In genomic region chr1:235955777-235956176, GRCh38 we compare ENCODE assay signal across 19 cellular contexts.
"Had no signal": no experiment of that assay in that cellular context is flagged by ENCODE, and none has a peak within 500 bp of the region (broad histone marks: within the 10 kb centered on the region; RNA-seq: fewer than 3 reads in every experiment).

No MANE protein-coding gene starts in this region.

- DNase-seq: activated naive CD4-positive, alpha-beta T cell treated with anti-CD3 and anti-CD28 coated beads, Interleukin-2, amount 50 U/mL, for 16 hours; activated T-cell treated with anti-CD3 and anti-CD28 coated beads for 4 hours; anterior cingulate cortex; brain microvascular endothelial cell; nucleus accumbens; posterior cingulate gyrus; retina; stimulated activated CD4-positive, alpha-beta T cell treated with anti-CD3 and anti-CD28 coated beads, Interleukin-2, amount 100 ng/mL, for 48 hours; stimulated activated naive B cell treated with anti-CD40 and anti-IgM and Interleukin-4, amounts not matched to agents 10 μg/mL and 1 μg/mL and 100 μg/mL, for 72 hours; SW 1271; thyroid gland had no signal

- H3K9me3 ChIP-seq: gastroesophageal sphincter, thyroid gland had no signal

- H3K9me3 Mint-ChIP-seq: activated T-helper 2 cell treated with anti-CD3 and anti-CD28 coated beads, Interferon-gamma antibody, Interleukin-2, Interleukin-4, amounts not matched to agents 10 μg/mL and 5 μg/mL and 100 μg/mL, durations not matched to agents 14 hours and 24 hours and 36 hours; central memory CD8-positive, alpha-beta T cell; dendritic cell treated with granulocyte-macrophage colony-stimulating factor and Interleukin-4, amounts not matched to agents 40 ng/mL and 50 ng/mL, for 4 days; natural killer cell treated with Interleukin-12 subunit alpha and Interleukin-12 subunit beta and Interleukin-15 and Interleukin-18, amount 100 ng/mL, for 72 hours; stimulated activated naive B cell treated with anti-CD40 and anti-IgM and Interleukin-4, amounts not matched to agents 10 μg/mL and 1 μg/mL and 100 μg/mL, for 72 hours; T-helper 2 cell treated with Interferon-gamma antibody and Interleukin-4, amounts not matched to agents 5 μg/mL and 100 μg/mL, for 36 hours had no signal

- H3K27me3 ChIP-seq: brain microvascular endothelial cell, gastroesophageal sphincter, thyroid gland had no signal

- H3K36me3 Mint-ChIP-seq: natural killer cell treated with Interleukin-12 subunit alpha and Interleukin-12 subunit beta and Interleukin-15 and Interleukin-18, amount 100 ng/mL, for 72 hours; stimulated activated naive B cell treated with anti-CD40 and anti-IgM and Interleukin-4, amounts not matched to agents 10 μg/mL and 1 μg/mL and 100 μg/mL, for 72 hours had no signal

- H3K4me3 ChIP-seq: gastroesophageal sphincter, thyroid gland had no signal

- ATAC-seq: activated CD4-positive, CD25-positive, alpha-beta regulatory T cell treated with anti-CD3 and anti-CD28 coated beads, Interleukin-2, amount 50 U/mL, for 24 hours; natural killer cell treated with Interleukin-12 subunit alpha and Interleukin-12 subunit beta and Interleukin-15 and Interleukin-18, amount 100 ng/mL, for 72 hours had no signal

- H3K4me1 ChIP-seq: gastroesophageal sphincter, thyroid gland had no signal

- H3K27me3 Mint-ChIP-seq: central memory CD8-positive, alpha-beta T cell; dendritic cell treated with granulocyte-macrophage colony-stimulating factor and Interleukin-4, amounts not matched to agents 40 ng/mL and 50 ng/mL, for 4 days; natural killer cell treated with Interleukin-12 subunit alpha and Interleukin-12 subunit beta and Interleukin-15 and Interleukin-18, amount 100 ng/mL, for 72 hours; stimulated activated naive B cell treated with anti-CD40 and anti-IgM and Interleukin-4, amounts not matched to agents 10 μg/mL and 1 μg/mL and 100 μg/mL, for 72 hours had no signal

- H3K36me3 ChIP-seq: brain microvascular endothelial cell, gastroesophageal sphincter, thyroid gland had no signal

- H3K27ac ChIP-seq: brain microvascular endothelial cell, epithelial cell of prostate, gastroesophageal sphincter, thyroid gland had no signal

- H3K4me3 Mint-ChIP-seq: dendritic cell treated with granulocyte-macrophage colony-stimulating factor and Interleukin-4, amounts not matched to agents 40 ng/mL and 50 ng/mL, for 4 days; stimulated activated naive B cell treated with anti-CD40 and anti-IgM and Interleukin-4, amounts not matched to agents 10 μg/mL and 1 μg/mL and 100 μg/mL, for 72 hours; T-helper 2 cell treated with Interferon-gamma antibody and Interleukin-4, amounts not matched to agents 5 μg/mL and 100 μg/mL, for 36 hours had no signal

- H3K27ac Mint-ChIP-seq: activated T-helper 2 cell treated with anti-CD3 and anti-CD28 coated beads, Interferon-gamma antibody, Interleukin-2, Interleukin-4, amounts not matched to agents 10 μg/mL and 5 μg/mL and 100 μg/mL, durations not matched to agents 14 hours and 24 hours and 36 hours; T-helper 2 cell treated with Interferon-gamma antibody and Interleukin-4, amounts not matched to agents 5 μg/mL and 100 μg/mL, for 36 hours had no signal
